In genomic region chr15:101608182-101608581, GRCh38 we compare ENCODE assay signal across 3 cellular contexts.
TF ChIP-seq lines count a peak whose summit lies in the region.

No MANE protein-coding gene starts in this region.

TF ChIP-seq in GM23338, 12 proteins besides CTCF, POLR2A, EP300 and RAD21 (continued from another document):
- TF ChIP-seq EZH2phosphoT487 (IDR thresholded peaks at IDR 0.05; ENCODE audit: unreplicated experiment) = no peak
TF ChIP-seq in GM23338: peak in this region for 0.

TF ChIP-seq in Ishikawa, 13 proteins besides CTCF, POLR2A, EP300 and RAD21 (continued from another document):
- no peak for TF ChIP-seq TAF1 (IDR thresholded peaks at IDR 0.05; ENCODE audit: low read depth)
- TF ChIP-seq EGR1 (IDR thresholded peaks at IDR 0.05) = no peak
- no peak for TF ChIP-seq FOXM1 (IDR thresholded peaks at IDR 0.05; ENCODE audit: borderline replicate concordance, low read depth)
- TF ChIP-seq ZBTB7A (IDR thresholded peaks at IDR 0.05; ENCODE audit: low read depth) = no peak
- no peak for TF ChIP-seq REST (IDR thresholded peaks at IDR 0.05; ENCODE audit: low read depth)
- no peak for TF ChIP-seq CEBPB (IDR thresholded peaks at IDR 0.05)
- no peak for TF ChIP-seq TCF12 (IDR thresholded peaks at IDR 0.05; ENCODE audit: low read depth)
- TF ChIP-seq MAX (IDR thresholded peaks at IDR 0.05) = no peak
- TF ChIP-seq USF1 (IDR thresholded peaks at IDR 0.05) = no peak
- no peak for TF ChIP-seq YY1 (IDR thresholded peaks at IDR 0.05; ENCODE audit: low read depth)
- TF ChIP-seq NFIC (IDR thresholded peaks at IDR 0.05) = no peak
- no peak for TF ChIP-seq CREB1 (IDR thresholded peaks at IDR 0.05; ENCODE audit: low read depth)

TF ChIP-seq in K562, 482 proteins besides CTCF, POLR2A, EP300 and RAD21:
- TF ChIP-seq MTA3 (IDR thresholded peaks at IDR 0.05; ENCODE audit: borderline replicate concordance) = no peak
- no peak for TF ChIP-seq NR2C2 (CRISPR knock-in tag; IDR thresholded peaks at IDR 0.05)
- no peak for TF ChIP-seq NR2C2 (tag; IDR thresholded peaks at IDR 0.05)
- no peak for TF ChIP-seq ZBTB1 (CRISPR knock-in tag; IDR thresholded peaks at IDR 0.05; ENCODE audit: borderline replicate concordance, low read depth)
- no peak for TF ChIP-seq ADNP (tag; IDR thresholded peaks at IDR 0.05)
- TF ChIP-seq PHF8 (IDR thresholded peaks at IDR 0.05; ENCODE audit: borderline replicate concordance, low read length) = no peak
- TF ChIP-seq ZNF584 (CRISPR knock-in tag; IDR thresholded peaks at IDR 0.05; ENCODE audit: low read depth) = no peak
